ENCODE assay signal across 12 cellular contexts in the genomic region with DNA sequence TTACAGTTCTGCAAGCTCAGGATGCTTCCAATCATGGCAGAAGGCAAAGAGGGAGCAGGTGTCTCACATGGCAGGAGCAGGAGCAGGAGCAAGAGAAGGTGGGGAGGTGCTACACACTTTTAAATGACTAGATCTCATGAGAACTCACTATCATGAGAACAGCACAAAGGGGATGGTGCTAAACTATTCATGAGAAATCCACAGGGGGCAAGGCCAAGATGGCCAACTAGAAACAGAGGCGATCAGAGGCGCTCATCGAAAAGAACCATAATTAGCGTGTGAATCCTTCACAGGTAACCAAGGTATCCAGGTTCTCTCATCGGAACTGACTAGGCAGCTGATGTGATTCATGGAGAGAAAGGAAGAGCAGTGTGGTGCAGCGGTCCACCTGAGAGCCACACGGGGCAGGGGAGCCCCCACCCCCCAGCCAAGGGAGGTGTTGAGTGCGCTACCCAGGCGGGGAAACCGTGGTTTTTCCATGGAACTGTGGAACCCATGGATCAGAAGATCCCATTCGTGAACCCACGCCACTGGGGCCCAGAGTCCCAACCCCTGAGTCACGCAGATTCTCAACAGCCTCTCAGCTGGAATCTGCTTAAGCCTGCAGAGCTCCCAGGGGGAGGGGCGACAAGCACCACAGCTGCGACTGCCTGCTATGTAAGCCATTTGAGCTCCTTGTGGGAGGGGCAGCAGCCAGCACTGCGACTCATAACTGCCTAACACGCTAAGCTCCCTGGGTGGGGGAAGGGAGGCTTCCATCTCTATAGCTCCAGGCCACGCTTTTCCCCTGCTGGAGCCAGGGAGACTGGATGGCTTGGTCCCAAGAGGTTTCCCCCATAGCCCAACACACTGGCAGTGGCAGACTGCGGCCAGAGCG. TPM values are rescaled to one million over a fixed set of nuclear protein-coding genes. Genes with fewer than 3 reads are reported as not detected.
DNase-seq lines count a peak whose midpoint lies in the region; ATAC-seq and TF ChIP-seq lines count a peak whose summit lies in the region.
"Had no signal": no experiment of that assay in that cellular context is flagged by ENCODE, and none has a peak within 500 bp of the region (broad histone marks: within the 10 kb centered on the region; RNA-seq: fewer than 3 reads in every experiment).

No MANE protein-coding gene starts in this region.

- DNase-seq in A673 (ENCODE audit: low spot score) (peak; percentile 92), HCEC 1CT (peak; percentile 67), RPMI8226 (peak; percentile 36), foreskin keratinocyte (peak; percentile 8 to 58), SKM-1 treated with dmso at 0.1 percent for 144 hours (lab: John Stamatoyannopoulos, UW; ENCODE audit: unreplicated experiment) (no peak), SKM-1 (lab: John Stamatoyannopoulos, UW; ENCODE audit: unreplicated experiment) (no peak)
- no peak for DNase-seq in activated CD4-positive, alpha-beta memory T cell treated with anti-CD3 and anti-CD28 coated beads, Interleukin-2, amount 10 ng/mL, durations not matched to agents 7 days and 5 days
- DNase-seq in activated naive CD8-positive, alpha-beta T cell treated with anti-CD3 and anti-CD28 coated beads for 36 hours = no peak
- DNase-seq: cortex of kidney had no signal

- H3K27ac ChIP-seq in A673 (ENCODE audit: low read depth, low read length, poor library complexity, severe bottlenecking) (no peak overlapping the region), foreskin keratinocyte (no peak overlapping the region)
- H3K27ac ChIP-seq: thoracic aorta had no signal

- no peak overlapping the region for H3K27ac Mint-ChIP-seq in activated CD4-positive, alpha-beta memory T cell treated with anti-CD3 and anti-CD28 coated beads, Interleukin-2, amount 10 ng/mL, durations not matched to agents 7 days and 5 days
- no peak overlapping the region for H3K27ac Mint-ChIP-seq in activated naive CD8-positive, alpha-beta T cell treated with anti-CD3 and anti-CD28 coated beads for 36 hours

- no peak overlapping the region for H3K4me3 ChIP-seq in A673 (ENCODE audit: low read depth, low read length, poor library complexity, severe bottlenecking)
- H3K4me3 ChIP-seq: thoracic aorta had no signal

- peaks cover 6% of the 10 kb centered on the region for H3K4me1 ChIP-seq in A673 (ENCODE audit: insufficient read depth, low read length, poor library complexity, severe bottlenecking)
- H3K4me1 ChIP-seq in foreskin keratinocyte = no peaks in the 10 kb centered on the region

- no TSS peak for BruUV-seq in A673 (replicated peaks; lab: Mats Ljungman, UMichigan)

- TF ChIP-seq CTCF in A673 (conservative IDR thresholded peaks at IDR 0.05; ENCODE audit: low read depth, low read length) (no peak), foreskin keratinocyte (conservative IDR thresholded peaks at IDR 0.05) (no peak)

- no peaks in the 10 kb centered on the region for H3K9me3 ChIP-seq in A673 (ENCODE audit: low read depth, low read length, poor library complexity, severe bottlenecking)
- H3K9me3 ChIP-seq: thoracic aorta had no signal

- CTCF ChIA-PET in A673 (lab: Charles Lee) = interaction anchor here (0.6 kb wide), 1 partner anchor 45 kb away, joined by 3 read pairs; no protein-coding TSS in a partner anchor
- CTCF ChIA-PET in activated CD4-positive, alpha-beta memory T cell treated with anti-CD3 and anti-CD28 coated beads, Interleukin-2, amount 10 ng/mL, durations not matched to agents 7 days and 5 days (lab: Charles Lee) = no interaction called here

- H3K9me3 Mint-ChIP-seq in activated CD4-positive, alpha-beta memory T cell treated with anti-CD3 and anti-CD28 coated beads, Interleukin-2, amount 10 ng/mL, durations not matched to agents 7 days and 5 days = no peaks in the 10 kb centered on the region
- H3K9me3 Mint-ChIP-seq in activated naive CD8-positive, alpha-beta T cell treated with anti-CD3 and anti-CD28 coated beads for 36 hours = no peaks in the 10 kb centered on the region

- intact Hi-C loops in A673 (cut with micrococcal nuclease; ENCODE audit: unreplicated experiment) = no loop called here

- H3K4me1 Mint-ChIP-seq in activated CD4-positive, alpha-beta memory T cell treated with anti-CD3 and anti-CD28 coated beads, Interleukin-2, amount 10 ng/mL, durations not matched to agents 7 days and 5 days = no peaks in the 10 kb centered on the region
- H3K4me1 Mint-ChIP-seq in activated naive CD8-positive, alpha-beta T cell treated with anti-CD3 and anti-CD28 coated beads for 36 hours = no peaks in the 10 kb centered on the region

- ATAC-seq in foreskin keratinocyte = peak; percentile 79
- ATAC-seq: Panc1 had no signal

- H3K27me3 Mint-ChIP-seq in activated CD4-positive, alpha-beta memory T cell treated with anti-CD3 and anti-CD28 coated beads, Interleukin-2, amount 10 ng/mL, durations not matched to agents 7 days and 5 days = peaks cover 13% of the 10 kb centered on the region
- no peaks in the 10 kb centered on the region for H3K27me3 Mint-ChIP-seq in activated naive CD8-positive, alpha-beta T cell treated with anti-CD3 and anti-CD28 coated beads for 36 hours

- no peaks in the 10 kb centered on the region for H3K36me3 ChIP-seq in A673 (ENCODE audit: insufficient read depth, low read length, poor library complexity, severe bottlenecking)
- H3K36me3 ChIP-seq: thoracic aorta had no signal

- POLR2A ChIA-PET in A673 (lab: Charles Lee; ENCODE audit: low non-redundant PET) = interaction anchor here (0.6 kb wide), 1 partner anchor 11 kb away, joined by 5 read pairs; no protein-coding TSS in a partner anchor
- POLR2A ChIA-PET in activated CD4-positive, alpha-beta memory T cell treated with anti-CD3 and anti-CD28 coated beads, Interleukin-2, amount 10 ng/mL, durations not matched to agents 7 days and 5 days (lab: Charles Lee) = no interaction called here

- H3K27me3 ChIP-seq in A673 (replicated peaks; ENCODE audit: insufficient read depth, low read depth, low read length, poor library complexity) = no peaks in the 10 kb centered on the region
- no peaks in the 10 kb centered on the region for H3K27me3 ChIP-seq in foreskin keratinocyte

- no peak overlapping the region for H3K4me3 Mint-ChIP-seq in activated CD4-positive, alpha-beta memory T cell treated with anti-CD3 and anti-CD28 coated beads, Interleukin-2, amount 10 ng/mL, durations not matched to agents 7 days and 5 days
- H3K4me3 Mint-ChIP-seq in activated naive CD8-positive, alpha-beta T cell treated with anti-CD3 and anti-CD28 coated beads for 36 hours = no peak overlapping the region

- H3K36me3 Mint-ChIP-seq in activated CD4-positive, alpha-beta memory T cell treated with anti-CD3 and anti-CD28 coated beads, Interleukin-2, amount 10 ng/mL, durations not matched to agents 7 days and 5 days (ENCODE audit: low read depth) = no peaks in the 10 kb centered on the region
- H3K36me3 Mint-ChIP-seq in activated naive CD8-positive, alpha-beta T cell treated with anti-CD3 and anti-CD28 coated beads for 36 hours = no peaks in the 10 kb centered on the region

RNA-seq across cellular contexts. Expression of a gene that starts 46.7 kb away (rescaled TPM):
- not detected in 2 replicates for total RNA-seq in A673 (2021)
- total RNA-seq in foreskin keratinocyte = not detected in 2 replicates
- polyA plus RNA-seq in foreskin keratinocyte = not detected in 2 replicates
- not detected for total RNA-seq in activated CD4-positive, alpha-beta memory T cell treated with anti-CD3 and anti-CD28 coated beads, Interleukin-2, amount 10 ng/mL, durations not matched to agents 7 days and 5 days
- under 1 TPM; 0.12 to 0.22 TPM for total RNA-seq in activated naive CD8-positive, alpha-beta T cell treated with anti-CD3 and anti-CD28 coated beads for 36 hours
- total RNA-seq: liver had no signal
- polyA plus RNA-seq: liver had no signal

Comparison
In these comparisons a context has a peak if more than half of its experiments do, and no peak if none do; other contexts are left out.
1. DNase-seq: peak in A673 (single experiment), HCEC 1CT (single experiment), RPMI8226 (single experiment) and foreskin keratinocyte (2 of 2); none in activated CD4-positive, alpha-beta memory T cell treated with anti-CD3 and anti-CD28 coated beads, Interleukin-2, amount 10 ng/mL, durations not matched to agents 7 days and 5 days (single experiment), activated naive CD8-positive, alpha-beta T cell treated with anti-CD3 and anti-CD28 coated beads for 36 hours (single experiment), SKM-1 treated with dmso at 0.1 percent for 144 hours (single experiment) and SKM-1 (single experiment).